Comparison of ENCODE assay signal across 10 cellular contexts in the genomic region with DNA sequence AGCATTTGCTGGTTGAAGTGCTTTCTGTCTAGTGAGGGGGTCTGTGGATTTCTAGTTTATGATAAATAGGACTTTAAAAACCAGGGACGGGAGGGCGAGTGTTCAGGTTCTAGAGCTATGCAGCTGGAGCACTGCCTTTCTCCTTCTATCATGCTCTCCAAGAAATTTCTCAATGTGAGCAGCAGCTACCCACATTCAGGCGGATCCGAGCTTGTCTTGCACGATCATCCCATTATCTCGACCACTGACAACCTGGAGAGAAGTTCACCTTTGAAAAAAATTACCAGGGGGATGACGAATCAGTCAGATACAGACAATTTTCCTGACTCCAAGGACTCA. TPM values are rescaled to one million over a fixed set of nuclear protein-coding genes. Genes with fewer than 3 reads are reported as not detected.
A peak's percentile ranks its signal among the peaks of the same experiment; 100 is the strongest.
DNase-seq lines count a peak whose midpoint lies in the region; ATAC-seq, FAIRE-seq and TF ChIP-seq lines count a peak whose summit lies in the region.
"Had no signal": no experiment of that assay in that cellular context is flagged by ENCODE, and none has a peak within 500 bp of the region (broad histone marks: within the 10 kb centered on the region; RNA-seq: fewer than 3 reads in every experiment).

Gene TBR1, plus strand, starts transcription at position 4 of the 339 bp plus-strand sequence. Its CDS starts 114 bp downstream, at position 118.

- H3K27me3 Mint-ChIP-seq in activated naive CD8-positive, alpha-beta T cell: peaks cover 58% of the 10 kb centered on the region

- no peak for FAIRE-seq in GM19239 (lab: Jason Lieb, UNC)

- intact Hi-C loops in A673 (cut with micrococcal nuclease; ENCODE audit: unreplicated experiment): no loop called here

- POLR2A ChIA-PET in A673 (lab: Charles Lee; ENCODE audit: low non-redundant PET): no interaction called here

- DNase-seq in A673 (ENCODE audit: low spot score) (no peak), left kidney (ENCODE audit: low read depth, low spot score) (peak; percentile 40), GM19239 (ENCODE audit: insufficient read length, low spot score) (no peak), NCI-H1694 treated with DMSO at 0.1 percent for 48 hours (lab: John Stamatoyannopoulos, UW) (no peak), OCI-M2 (lab: John Stamatoyannopoulos, UW; ENCODE audit: unreplicated experiment) (no peak)

- H3K9me3 Mint-ChIP-seq in activated naive CD8-positive, alpha-beta T cell (ENCODE audit: low read depth): no peaks in the 10 kb centered on the region

- H3K4me1 ChIP-seq in A673 (ENCODE audit: insufficient read depth, low read length, poor library complexity, severe bottlenecking) (peaks cover 8% of the 10 kb centered on the region), ES-I3 (ENCODE audit: insufficient read depth, low read length) (peaks cover 9% of the 10 kb centered on the region; the same call in 1 of the 2 replicates)

- CTCF ChIA-PET in A673 (lab: Charles Lee): no interaction called here

- H3K4me3 Mint-ChIP-seq in activated naive CD8-positive, alpha-beta T cell: peak within 1 kb of the TSS; percentile 76

- peaks cover 46% of the 10 kb centered on the region for H3K4me1 Mint-ChIP-seq in activated naive CD8-positive, alpha-beta T cell (ENCODE audit: low read depth)

- peak within 1 kb of the TSS; percentile 53; the same call in 1 of the 2 replicates for H3K9ac ChIP-seq in ES-I3 (ENCODE audit: low read depth, low read length)

- H3K9me3 ChIP-seq in A673 (ENCODE audit: low read depth, low read length, poor library complexity, severe bottlenecking): no peaks in the 10 kb centered on the region
- H3K9me3 ChIP-seq in ES-I3 (ENCODE audit: control insufficient read depth, insufficient read depth, low read length): no peaks in the 10 kb centered on the region
- H3K9me3 ChIP-seq: SJSA1 had no signal

- H3K27ac ChIP-seq in A673 (ENCODE audit: low read depth, low read length, poor library complexity, severe bottlenecking): no peak within 1 kb of the TSS
- H3K27ac ChIP-seq: epithelial cell of prostate, SJSA1 had no signal

- H3K27ac Mint-ChIP-seq in activated naive CD8-positive, alpha-beta T cell: no peak within 1 kb of the TSS

- peaks cover 5% of the 10 kb centered on the region for H3K27me3 ChIP-seq in A673 (replicated peaks; ENCODE audit: insufficient read depth, low read depth, low read length, poor library complexity)
- H3K27me3 ChIP-seq: SJSA1 had no signal

- no TSS peak for BruUV-seq in A673 (replicated peaks; lab: Mats Ljungman, UMichigan)

- TF ChIP-seq CTCF in A673 (conservative IDR thresholded peaks at IDR 0.05; ENCODE audit: low read depth, low read length): no peak

- peaks cover 9% of the 10 kb centered on the region for H3K36me3 Mint-ChIP-seq in activated naive CD8-positive, alpha-beta T cell

- H3K4me3 ChIP-seq in A673 (ENCODE audit: low read depth, low read length, poor library complexity, severe bottlenecking): peak within 1 kb of the TSS; percentile 33

- no peak for ATAC-seq in HG03565 (IDR thresholded peaks at IDR 0.05; ENCODE audit: unreplicated experiment)

- H3K36me3 ChIP-seq in A673 (ENCODE audit: insufficient read depth, low read length, poor library complexity, severe bottlenecking) (no peaks in the 10 kb centered on the region), ES-I3 (ENCODE audit: insufficient read depth, low read length) (no peaks in the 10 kb centered on the region)

RNA-seq across cellular contexts. Expression of gene TBR1, which starts in this region (rescaled TPM):
- total RNA-seq in A673 (2021): 0.17 and 0.44 TPM in 2 replicates
